In the genomic region with DNA sequence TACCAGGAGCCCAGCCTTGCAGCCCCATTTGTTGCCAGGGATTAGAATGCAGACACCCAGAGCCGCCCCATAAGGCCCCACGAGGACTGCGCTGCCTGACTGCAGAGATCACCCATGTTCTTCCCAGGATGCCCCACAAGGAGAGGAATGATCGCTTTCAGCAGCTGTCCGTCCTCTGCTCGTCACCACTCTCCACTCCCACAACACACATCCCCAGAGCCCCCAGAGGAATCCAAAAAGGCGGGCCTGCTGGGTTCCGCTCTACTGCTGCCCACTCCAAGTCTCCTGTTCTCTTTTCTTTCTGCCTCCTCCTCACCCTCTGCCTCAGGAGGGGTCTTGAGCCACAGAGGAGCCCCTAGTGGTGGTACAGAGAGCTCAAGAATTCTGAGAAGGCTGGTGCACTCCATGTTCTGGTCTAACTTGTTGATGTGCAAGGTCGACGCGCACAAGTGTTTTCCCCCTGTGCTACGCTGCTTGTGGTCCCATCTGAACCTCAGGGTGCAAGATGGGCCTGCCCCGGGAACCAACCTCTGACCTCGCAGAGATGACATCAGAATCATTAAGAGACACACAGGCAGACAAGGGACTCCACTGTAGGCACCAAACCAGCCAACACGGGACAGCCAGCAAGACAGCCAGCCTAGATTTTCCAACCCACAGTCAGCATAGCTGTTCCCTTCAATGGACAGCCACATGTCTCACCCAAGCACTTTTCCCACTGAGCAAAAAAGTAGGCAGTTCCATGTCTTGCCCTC, we compare ENCODE assay signal across 8 cellular contexts. TPM values are rescaled to one million over a fixed set of nuclear protein-coding genes. Genes with fewer than 3 reads are reported as not detected.
DNase-seq lines count a peak whose midpoint lies in the region; ATAC-seq and TF ChIP-seq lines count a peak whose summit lies in the region.

No MANE protein-coding gene starts in this region.

- H3K4me2 ChIP-seq in BLaER1 treated with 17β-estradiol and CSF1 and Interleukin-3, amounts not matched to agents 10 nM and 100 nM: peak overlapping the region; percentile 86 to 97 (median 95)

- peak overlapping the region; percentile 56 to 76 (median 72); a peak in 21 of 22 replicates for H3K9ac ChIP-seq in BLaER1 treated with 17β-estradiol and CSF1 and Interleukin-3, amounts not matched to agents 10 nM and 100 nM

- H3K27ac ChIP-seq in BLaER1 treated with 17β-estradiol and CSF1 and Interleukin-3, amounts not matched to agents 10 nM and 100 nM: peak overlapping the region; percentile 72 to 88 (median 86)
- H3K27ac ChIP-seq in effector memory CD4-positive, alpha-beta T cell (ENCODE audit: insufficient read depth, low read length, poor library complexity, severe bottlenecking): peak overlapping the region; percentile 49

- peaks cover 0 to 5% (median 0%) of the 10 kb centered on the region in 11 experiments; a peak in 1 of 22 replicates for H3K36me3 ChIP-seq in BLaER1 treated with 17β-estradiol and CSF1 and Interleukin-3, amounts not matched to agents 10 nM and 100 nM
- H3K36me3 ChIP-seq in effector memory CD4-positive, alpha-beta T cell (ENCODE audit: control insufficient read depth, insufficient read depth, low read length): no peaks in the 10 kb centered on the region
- no peaks in the 10 kb centered on the region for H3K36me3 ChIP-seq in mucosa of descending colon (ENCODE audit: low read depth)

- intact Hi-C loops in natural killer cell (cut with micrococcal nuclease) (loop anchor here (1.0 kb wide), 1 partner anchor 27 kb away; no protein-coding TSS in a partner anchor), mucosa of descending colon (cut with DNase I, micrococcal nuclease) (no loop called here)

- ATAC-seq in natural killer cell (peak; percentile 51 to 70 (median 63)), HG03095 (IDR thresholded peaks at IDR 0.05; ENCODE audit: unreplicated experiment) (no peak), mucosa of descending colon (no peak), HG02981 (IDR thresholded peaks at IDR 0.05; ENCODE audit: unreplicated experiment) (no peak)

- peaks cover 81 to 89% of the 10 kb centered on the region in 2 donors for H3K4me1 Mint-ChIP-seq in natural killer cell

- peaks cover 5 to 56% (median 10%) of the 10 kb centered on the region in 11 experiments; a peak in 16 of 22 replicates for H4K20me1 ChIP-seq in BLaER1 treated with 17β-estradiol and CSF1 and Interleukin-3, amounts not matched to agents 10 nM and 100 nM

- peak overlapping the region; percentile 6 to 54 (median 26); a peak in 16 of 20 replicates for H3K4me3 ChIP-seq in BLaER1 treated with 17β-estradiol and CSF1 and Interleukin-3, amounts not matched to agents 10 nM and 100 nM
- H3K4me3 ChIP-seq in effector memory CD4-positive, alpha-beta T cell (ENCODE audit: insufficient read depth, low read depth, low read length, poor library complexity, severe bottlenecking): no peak overlapping the region
- H3K4me3 ChIP-seq in mucosa of descending colon: no peak overlapping the region

- TF ChIP-seq CTCF in natural killer cell (IDR thresholded peaks at IDR 0.05) (peak; percentile 9), mucosa of descending colon (IDR thresholded peaks at IDR 0.05) (no peak)

- H3K4me3 Mint-ChIP-seq in natural killer cell: peak overlapping the region; percentile 87

- H3K9me3 ChIP-seq in BLaER1 treated with 17β-estradiol and CSF1 and Interleukin-3, amounts not matched to agents 10 nM and 100 nM (replicated peaks in 1 of 11): no peaks in the 10 kb centered on the region
- no peaks in the 10 kb centered on the region for H3K9me3 ChIP-seq in effector memory CD4-positive, alpha-beta T cell (ENCODE audit: control insufficient read depth, low read length)
- no peaks in the 10 kb centered on the region for H3K9me3 ChIP-seq in mucosa of descending colon

- H3K27ac Mint-ChIP-seq in natural killer cell: peak overlapping the region; percentile 76 to 84

- H3K27me3 ChIP-seq in BLaER1 treated with 17β-estradiol and CSF1 and Interleukin-3, amounts not matched to agents 10 nM and 100 nM: no peaks in the 10 kb centered on the region
- H3K27me3 ChIP-seq in effector memory CD4-positive, alpha-beta T cell (replicated peaks; ENCODE audit: control insufficient read depth, insufficient read depth, low read length, poor library complexity, severe bottlenecking): no peaks in the 10 kb centered on the region

- H3K27me3 Mint-ChIP-seq in natural killer cell (ENCODE audit: low read depth in 2 of 2): no peaks in the 10 kb centered on the region

- no peaks in the 10 kb centered on the region for H3K36me3 Mint-ChIP-seq in natural killer cell

- no peaks in the 10 kb centered on the region for H3K9me3 Mint-ChIP-seq in natural killer cell

- DNase-seq in NCI-H82 (lab: John Stamatoyannopoulos, UW) (peak; percentile 50), natural killer cell (peak; percentile 43), HPDE6-E6E7 (ENCODE audit: extremely low spot score) (no peak), mucosa of descending colon (no peak)
- DNase-seq in effector memory CD4-positive, alpha-beta T cell: no peak

- H3K4me1 ChIP-seq in BLaER1 treated with 17β-estradiol and CSF1 and Interleukin-3, amounts not matched to agents 10 nM and 100 nM: peaks cover 93 to 100% (median 99%) of the 10 kb centered on the region in 10 experiments
- H3K4me1 ChIP-seq in effector memory CD4-positive, alpha-beta T cell (ENCODE audit: control insufficient read depth, insufficient read depth, low read length, poor library complexity, severe bottlenecking): peaks cover 69% of the 10 kb centered on the region
- H3K4me1 ChIP-seq in mucosa of descending colon (ENCODE audit: low read depth): peaks cover 59% of the 10 kb centered on the region

RNA-seq across cellular contexts. Expression of a gene that starts 30.0 kb away (rescaled TPM):
- 100 to 1,000 TPM; 436 to 504 (median 478) TPM for total RNA-seq in natural killer cell
- 100 to 1,000 TPM; 117 to 167 (median 146) TPM for total RNA-seq in mucosa of descending colon

RNA-seq across cellular contexts. Expression of a gene that starts 34.6 kb away (rescaled TPM):
- total RNA-seq in natural killer cell (100 to 1,000 TPM; 587 to 791 (median 689) TPM), mucosa of descending colon (1,000 to 10,000 TPM; 1,175 to 1,810 (median 1,602) TPM)

RNA-seq across cellular contexts. Expression of a gene that starts 41.0 kb away (rescaled TPM):
- total RNA-seq in natural killer cell (100 to 1,000 TPM; 119 to 141 (median 120) TPM), mucosa of descending colon (100 to 1,000 TPM in 1 of 3 donors, 10 to 100 TPM in 2; 74.6 to 108 (median 76.7) TPM)

RNA-seq across cellular contexts. Expression of a gene that starts 56.2 kb away (rescaled TPM):
- total RNA-seq in natural killer cell: over 10,000 TPM; 12,095 to 13,816 (median 12,822) TPM
- over 10,000 TPM in 2 of 3 donors, 1,000 to 10,000 TPM in 1; 4,682 to 17,144 (median 13,566) TPM for total RNA-seq in mucosa of descending colon

RNA-seq across cellular contexts. Expression of a gene that starts 57.5 kb away (rescaled TPM):
- total RNA-seq in natural killer cell: 1,000 to 10,000 TPM in 2 of 3 donors, 100 to 1,000 TPM in 1; 768 to 1,610 (median 1,101) TPM
- total RNA-seq in mucosa of descending colon: 1,000 to 10,000 TPM; 2,217 to 4,015 (median 3,130) TPM

Comparison
In these comparisons a context has a peak if more than half of its experiments do, and no peak if none do; other contexts are left out.
1. H3K4me3 ChIP-seq: peak in BLaER1 treated with 17β-estradiol and CSF1 and Interleukin-3, amounts not matched to agents 10 nM and 100 nM (10 of 10); none in effector memory CD4-positive, alpha-beta T cell (single experiment) and mucosa of descending colon (single experiment).
2. DNase-seq: peak in NCI-H82 (single experiment) and natural killer cell (single experiment); none in effector memory CD4-positive, alpha-beta T cell (0 of 3), HPDE6-E6E7 (single experiment) and mucosa of descending colon (0 of 3).
3. ATAC-seq: peak in natural killer cell (3 of 3); none in HG03095 (single experiment), mucosa of descending colon (single experiment) and HG02981 (single experiment).